ENCODE assay signal across 13 cellular contexts in the genomic region with DNA sequence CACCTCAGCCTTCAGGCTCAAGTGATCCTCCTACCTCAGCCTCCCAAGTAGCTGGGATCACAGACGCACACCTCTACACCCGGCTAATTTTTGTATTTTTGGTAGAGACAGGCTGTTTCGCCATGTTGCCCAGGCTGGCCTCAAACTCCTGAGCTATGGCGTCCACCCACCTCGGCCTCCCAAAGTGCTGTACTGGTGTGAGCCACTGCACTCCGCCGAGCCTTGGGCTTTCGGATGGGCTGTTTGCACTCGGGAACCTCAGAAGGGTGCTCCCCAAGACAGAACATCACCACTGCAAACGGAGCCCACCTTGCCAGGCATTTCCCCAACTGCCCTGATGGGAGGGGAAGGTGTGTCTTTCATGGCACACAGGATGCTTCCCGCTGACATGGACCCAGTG. TPM values are rescaled to one million over a fixed set of nuclear protein-coding genes. Genes with fewer than 3 reads are reported as not detected.
DNase-seq lines count a peak whose midpoint lies in the region; ATAC-seq and TF ChIP-seq lines count a peak whose summit lies in the region.
"Had no signal": no experiment of that assay in that cellular context is flagged by ENCODE, and none has a peak within 500 bp of the region (broad histone marks: within the 10 kb centered on the region; RNA-seq: fewer than 3 reads in every experiment).

No MANE protein-coding gene starts in this region.

- peaks cover 0 to 39% (median 0%) of the 10 kb centered on the region in 4 donors for H3K4me1 ChIP-seq in Peyer's patch
- peaks cover 0 to 89% (median 49%) of the 10 kb centered on the region in 3 donors for H3K4me1 ChIP-seq in esophagus squamous epithelium
- H3K4me1 ChIP-seq in mucosa of rectum (ENCODE audit: control insufficient read depth in 2 of 2, insufficient read depth in 2 of 2, low read length in 2 of 2) = peaks cover 12 to 17% of the 10 kb centered on the region in 2 donors
- H3K4me1 ChIP-seq in stomach smooth muscle (ENCODE audit: control insufficient read depth, insufficient read depth, low read length) = peaks cover 68% of the 10 kb centered on the region

- DNase-seq in Peyer's patch = no peak
- DNase-seq in esophagus squamous epithelium (lab: John Stamatoyannopoulos, UW) = no peak
- DNase-seq in GM19240 (ENCODE audit: insufficient read length, low spot score) = no peak
- DNase-seq in activated T-cell treated with anti-CD3 and anti-CD28 coated beads, Interleukin-2, amount 50 U/mL, for 4 hours = no peak
- DNase-seq in midbrain (lab: John Stamatoyannopoulos, UW) = no peak
- no peak for DNase-seq in AG08395 (ENCODE audit: low spot score)
- DNase-seq: activated CD4-positive, CD25-positive, alpha-beta regulatory T cell; DMS53; NCI-H226; stimulated activated CD4-positive, alpha-beta T cell treated with anti-CD3 and anti-CD28 coated beads, Interleukin-15, amount 100 ng/mL, for 24 hours; SW 1271 had no signal

- 86 to 90% methylated on average over 4 to 7 of the region's 11 CpGs for WGBS in esophagus squamous epithelium, 2 donors

- no peaks in the 10 kb centered on the region for H3K4me1 Mint-ChIP-seq in activated T-cell treated with anti-CD3 and anti-CD28 coated beads, Interleukin-2, amount 50 U/mL, for 4 hours (ENCODE audit: low read depth)

- TF ChIP-seq POLR2A in Peyer's patch (IDR thresholded peaks at IDR 0.05) = no peak
- TF ChIP-seq POLR2A in esophagus squamous epithelium (IDR thresholded peaks at IDR 0.05) = no peak

- peaks cover 0 to 17% (median 0%) of the 10 kb centered on the region in 3 donors for H3K36me3 ChIP-seq in Peyer's patch
- H3K36me3 ChIP-seq in esophagus squamous epithelium = peaks cover 0 to 63% (median 0%) of the 10 kb centered on the region in 3 donors
- peaks cover 0 to 8% of the 10 kb centered on the region in 2 donors for H3K36me3 ChIP-seq in mucosa of rectum (ENCODE audit: control insufficient read depth in 2 of 2, insufficient read depth in 2 of 2, low read length in 2 of 2)
- no peaks in the 10 kb centered on the region for H3K36me3 ChIP-seq in stomach smooth muscle (ENCODE audit: control insufficient read depth in 2 of 2, insufficient read depth in 2 of 2, low read length in 2 of 2)

- TF ChIP-seq CTCF in Peyer's patch (IDR thresholded peaks at IDR 0.05) = no peak
- no peak for TF ChIP-seq CTCF in esophagus squamous epithelium (IDR thresholded peaks at IDR 0.05)

- intact Hi-C loops in esophagus squamous epithelium (cut with DNase I) = no loop called here

- H3K9me3 ChIP-seq in Peyer's patch = no peaks in the 10 kb centered on the region
- no peaks in the 10 kb centered on the region for H3K9me3 ChIP-seq in esophagus squamous epithelium
- H3K9me3 ChIP-seq in mucosa of rectum (ENCODE audit: control insufficient read depth in 2 of 2, low read length in 2 of 2) = no peaks in the 10 kb centered on the region
- no peaks in the 10 kb centered on the region for H3K9me3 ChIP-seq in stomach smooth muscle (ENCODE audit: control insufficient read depth in 2 of 2, low read length in 2 of 2)

- H3K36me3 Mint-ChIP-seq in activated T-cell treated with anti-CD3 and anti-CD28 coated beads, Interleukin-2, amount 50 U/mL, for 4 hours (ENCODE audit: insufficient read depth) = peaks cover 9% of the 10 kb centered on the region

- H3K9me3 Mint-ChIP-seq in activated T-cell treated with anti-CD3 and anti-CD28 coated beads, Interleukin-2, amount 50 U/mL, for 4 hours = no peaks in the 10 kb centered on the region

- H3K27ac ChIP-seq in Peyer's patch (peak overlapping the region; percentile 60 to 88 (median 67)), esophagus squamous epithelium (peak overlapping the region; percentile 70 to 90 (median 84)), mucosa of rectum (ENCODE audit: low read depth in 2 of 2, low read length in 2 of 2) (peak overlapping the region; percentile 75 to 80), stomach smooth muscle (ENCODE audit: low read length) (peak overlapping the region; percentile 97)

- no peak overlapping the region for H3K9ac ChIP-seq in mucosa of rectum (ENCODE audit: low read depth in 1 of 2, low read length in 2 of 2)
- peak overlapping the region; percentile 44 to 58 for H3K9ac ChIP-seq in stomach smooth muscle (ENCODE audit: low read length in 2 of 2)

- H3K4me3 ChIP-seq in Peyer's patch = no peak overlapping the region
- no peak overlapping the region for H3K4me3 ChIP-seq in esophagus squamous epithelium
- peak overlapping the region in 1 of 2 donors; percentile 20 for H3K4me3 ChIP-seq in mucosa of rectum (ENCODE audit: low read length in 2 of 2)
- H3K4me3 ChIP-seq in stomach smooth muscle (ENCODE audit: low read length in 2 of 2) = peak overlapping the region; percentile 40 to 69

- no peak for ATAC-seq in activated T-cell treated with anti-CD3 and anti-CD28 coated beads, Interleukin-2, amount 50 U/mL, for 4 hours

- no peaks in the 10 kb centered on the region for H3K27me3 ChIP-seq in Peyer's patch
- no peaks in the 10 kb centered on the region for H3K27me3 ChIP-seq in esophagus squamous epithelium
- H3K27me3 ChIP-seq in mucosa of rectum (ENCODE audit: control insufficient read depth in 2 of 2, insufficient read depth in 2 of 2, low read length in 2 of 2) = no peaks in the 10 kb centered on the region
- no peaks in the 10 kb centered on the region for H3K27me3 ChIP-seq in stomach smooth muscle (ENCODE audit: control insufficient read depth in 1 of 2, insufficient read depth in 2 of 2, low read length in 2 of 2)

- no peaks in the 10 kb centered on the region for H3K27me3 Mint-ChIP-seq in activated T-cell treated with anti-CD3 and anti-CD28 coated beads, Interleukin-2, amount 50 U/mL, for 4 hours (ENCODE audit: low read depth)

- H3K4me3 Mint-ChIP-seq in activated T-cell treated with anti-CD3 and anti-CD28 coated beads, Interleukin-2, amount 50 U/mL, for 4 hours = no peak overlapping the region

RNA-seq across cellular contexts. Expression of a gene that starts 27.3 kb away (rescaled TPM):
- total RNA-seq in Peyer's patch (100 to 1,000 TPM in 2 of 4 donors, 10 to 100 TPM in 2; 62.7 to 116 (median 101) TPM), esophagus squamous epithelium (10 to 100 TPM; 14.4 to 53.9 (median 20.1) TPM)
- total RNA-seq in activated T-cell treated with anti-CD3 and anti-CD28 coated beads, Interleukin-2, amount 50 U/mL, for 4 hours = 10 to 100 TPM; 20.4 to 26.6 (median 20.6) TPM

RNA-seq across cellular contexts. Expression of a gene that starts 52.1 kb away (rescaled TPM):
- total RNA-seq in Peyer's patch (100 to 1,000 TPM in 3 of 4 donors, 10 to 100 TPM in 1; 67.7 to 625 (median 451) TPM), esophagus squamous epithelium (100 to 1,000 TPM in 1 of 4 donors, 10 to 100 TPM in 3; 71.0 to 116 (median 81.6) TPM)
- total RNA-seq in activated T-cell treated with anti-CD3 and anti-CD28 coated beads, Interleukin-2, amount 50 U/mL, for 4 hours = 10 to 100 TPM; 40.8 to 63.6 (median 57.7) TPM

Comparison
In these comparisons a context has a peak if more than half of its experiments do, and no peak if none do; other contexts are left out.
1. H3K4me3 ChIP-seq: peak in stomach smooth muscle (2 of 2); none in Peyer's patch (0 of 4) and esophagus squamous epithelium (0 of 4).
2. H3K9ac ChIP-seq: peak in stomach smooth muscle (2 of 2); none in mucosa of rectum (0 of 2).
3. Peak in every context shown above with its lines, with median percentiles within 50 percentile points of each other: H3K27ac ChIP-seq.